ENCODE assay signal across 1 cellular context in genomic region chr2:176745543-176746331, GRCh38.
TF ChIP-seq lines count a peak whose summit lies in the region.

No MANE protein-coding gene starts in this region.

TF ChIP-seq in GM23338, 12 proteins besides CTCF, POLR2A, EP300 and RAD21 (continued from another document):
- no peak for TF ChIP-seq REST (IDR thresholded peaks at IDR 0.05; ENCODE audit: unreplicated experiment)
- TF ChIP-seq, protein P1, sequence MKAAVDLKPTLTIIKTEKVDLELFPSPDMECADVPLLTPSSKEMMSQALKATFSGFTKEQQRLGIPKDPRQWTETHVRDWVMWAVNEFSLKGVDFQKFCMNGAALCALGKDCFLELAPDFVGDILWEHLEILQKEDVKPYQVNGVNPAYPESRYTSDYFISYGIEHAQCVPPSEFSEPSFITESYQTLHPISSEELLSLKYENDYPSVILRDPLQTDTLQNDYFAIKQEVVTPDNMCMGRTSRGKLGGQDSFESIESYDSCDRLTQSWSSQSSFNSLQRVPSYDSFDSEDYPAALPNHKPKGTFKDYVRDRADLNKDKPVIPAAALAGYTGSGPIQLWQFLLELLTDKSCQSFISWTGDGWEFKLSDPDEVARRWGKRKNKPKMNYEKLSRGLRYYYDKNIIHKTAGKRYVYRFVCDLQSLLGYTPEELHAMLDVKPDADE (IDR thresholded peaks at IDR 0.05), result peak; percentile 44; the same call in 1 of the 2 replicates
